ENCODE assay signal across 22 cellular contexts in genomic region chr6:130520235-130520634, GRCh38.
A peak's percentile ranks its signal among the peaks of the same experiment; 100 is the strongest.
DNase-seq lines count a peak whose midpoint lies in the region; ATAC-seq and TF ChIP-seq lines count a peak whose summit lies in the region.
"Had no signal": no experiment of that assay in that cellular context is flagged by ENCODE, and none has a peak within 500 bp of the region (broad histone marks: within the 10 kb centered on the region; RNA-seq: fewer than 3 reads in every experiment).

No MANE protein-coding gene starts in this region.

- H3K27me3 ChIP-seq in osteoblast (ENCODE audit: insufficient read depth, low read length) = no peaks in the 10 kb centered on the region
- H3K27me3 ChIP-seq: SJSA1, thyroid gland had no signal

- H3K4me3 ChIP-seq in osteoblast (ENCODE audit: insufficient read depth, low read length) = no peak overlapping the region
- H3K4me3 ChIP-seq: SJSA1, thyroid gland had no signal

- TF ChIP-seq CTCF in osteoblast (IDR thresholded peaks at IDR 0.05; ENCODE audit: extremely low read depth, low read depth, low read length) = no peak

- ATAC-seq in HG03565 (IDR thresholded peaks at IDR 0.05; ENCODE audit: unreplicated experiment) = no peak
- ATAC-seq: activated naive CD8-positive, alpha-beta T cell treated with anti-CD3 and anti-CD28 coated beads, Interleukin-2, amount 50 U/mL, for 24 hours; right cardiac atrium had no signal

- H3K4me2 ChIP-seq in osteoblast (ENCODE audit: insufficient read depth, low read length) = no peak overlapping the region

- peaks cover 5% of the 10 kb centered on the region for H3K4me1 ChIP-seq in osteoblast (ENCODE audit: insufficient read depth, low read length)
- H3K4me1 ChIP-seq: parathyroid adenoma, SJSA1, thyroid gland had no signal

- DNase-seq in EH (ENCODE audit: low read depth) = peak; percentile 70
- DNase-seq in HT1080 (ENCODE audit: low read depth) = peak; percentile 70
- DNase-seq in amniotic epithelial cell (ENCODE audit: low read depth) = peak; percentile 40
- DNase-seq in osteoblast (ENCODE audit: insufficient read length, low spot score, missing footprints) = peak; percentile 69
- DNase-seq in D341Med (ENCODE audit: low spot score) = no peak
- no peak for DNase-seq in AML-193 (lab: John Stamatoyannopoulos, UW)
- no peak for DNase-seq in activated CD4-positive, alpha-beta T cell treated with anti-CD3 and anti-CD28 coated beads, Interleukin-2, amount 50 U/mL, for 48 hours
- DNase-seq: activated CD4-positive, CD25-positive, alpha-beta regulatory T cell treated with anti-CD3 and anti-CD28 coated beads, Interleukin-2, amount 50 U/mL, for 72 hours; activated gamma-delta T cell; activated naive CD8-positive, alpha-beta T cell treated with anti-CD3 and anti-CD28 coated beads, Interleukin-2, amount 50 U/mL, for 24 hours; effector CD8-positive, alpha-beta T cell; H9; NCI-H1436 treated with DMSO at 0.1 percent for 48 hours; NCI-H524; right cardiac atrium; stimulated activated CD4-positive, alpha-beta T cell treated with anti-CD3 and anti-CD28 coated beads, Interleukin-12 subunit alpha, Interleukin-12 subunit beta, amount 100 ng/mL, for 4 hours; stimulated activated CD4-positive, alpha-beta T cell treated with anti-CD3 and anti-CD28 coated beads, Interleukin-4, amount 100 ng/mL, for 24 hours; stimulated activated naive CD4-positive, alpha-beta T cell treated with Interleukin-2 at 50 U/mL for 16 hours; thyroid gland had no signal

- H3K36me3 ChIP-seq in osteoblast (ENCODE audit: insufficient read depth, low read length) = no peaks in the 10 kb centered on the region
- H3K36me3 ChIP-seq: SJSA1, thyroid gland had no signal

- no peaks in the 10 kb centered on the region for H4K20me1 ChIP-seq in osteoblast (ENCODE audit: insufficient read depth, low read length)

- no peak overlapping the region for H3K27ac ChIP-seq in osteoblast (ENCODE audit: low read depth, low read length)
- H3K27ac ChIP-seq: parathyroid adenoma, SJSA1, thyroid gland had no signal

- no peaks in the 10 kb centered on the region for H3K79me2 ChIP-seq in osteoblast (ENCODE audit: insufficient read depth, low read length)
- H3K79me2 ChIP-seq: parathyroid adenoma had no signal

- no peaks in the 10 kb centered on the region for H3K9me3 ChIP-seq in osteoblast (ENCODE audit: low read depth, low read length)
- H3K9me3 ChIP-seq: SJSA1, thyroid gland had no signal

- H2AFZ ChIP-seq in osteoblast (ENCODE audit: low read length) = no peak overlapping the region
- H2AFZ ChIP-seq: parathyroid adenoma had no signal

Comparison
In these comparisons a context has a peak if more than half of its experiments do, and no peak if none do; other contexts are left out.
1. DNase-seq: peak in EH (single experiment), HT1080 (single experiment), amniotic epithelial cell (single experiment) and osteoblast (single experiment); none in D341Med (single experiment), AML-193 (0 of 2) and activated CD4-positive, alpha-beta T cell treated with anti-CD3 and anti-CD28 coated beads, Interleukin-2, amount 50 U/mL, for 48 hours (0 of 2).